In genomic region chr1:81317191-81317590, GRCh38 we compare ENCODE assay signal across 25 cellular contexts.
"Had no signal": no experiment of that assay in that cellular context is flagged by ENCODE, and none has a peak within 500 bp of the region (broad histone marks: within the 10 kb centered on the region; RNA-seq: fewer than 3 reads in every experiment).

No MANE protein-coding gene starts in this region.

- H3K27me3 Mint-ChIP-seq: activated CD8-positive, alpha-beta T cell treated with anti-CD3 and anti-CD28 coated beads for 36 hours; activated naive CD4-positive, alpha-beta T cell treated with anti-CD3 and anti-CD28 coated beads, Interleukin-2, amount 10 ng/mL, durations not matched to agents 7 days and 5 days; activated naive CD8-positive, alpha-beta T cell treated with anti-CD3 and anti-CD28 coated beads for 36 hours had no signal

- H3K36me3 Mint-ChIP-seq: activated naive CD4-positive, alpha-beta T cell treated with anti-CD3 and anti-CD28 coated beads, Interleukin-2, amount 10 ng/mL, durations not matched to agents 7 days and 5 days; activated naive CD8-positive, alpha-beta T cell treated with anti-CD3 and anti-CD28 coated beads for 36 hours had no signal

- H3K4me3 Mint-ChIP-seq: activated CD8-positive, alpha-beta T cell treated with anti-CD3 and anti-CD28 coated beads for 36 hours; activated naive CD4-positive, alpha-beta T cell treated with anti-CD3 and anti-CD28 coated beads, Interleukin-2, amount 10 ng/mL, durations not matched to agents 7 days and 5 days; activated naive CD8-positive, alpha-beta T cell treated with anti-CD3 and anti-CD28 coated beads for 36 hours; activated T-cell treated with anti-CD3 and anti-CD28 coated beads, Interleukin-2, amount 50 U/mL, for 72 hours had no signal

- H3K9me3 Mint-ChIP-seq: activated CD8-positive, alpha-beta T cell treated with anti-CD3 and anti-CD28 coated beads for 36 hours; activated naive CD4-positive, alpha-beta T cell treated with anti-CD3 and anti-CD28 coated beads, Interleukin-2, amount 10 ng/mL, durations not matched to agents 7 days and 5 days; activated naive CD8-positive, alpha-beta T cell treated with anti-CD3 and anti-CD28 coated beads for 36 hours; activated T-cell treated with anti-CD3 and anti-CD28 coated beads, Interleukin-2, amount 50 U/mL, for 72 hours; activated T-helper 2 cell treated with anti-CD3 and anti-CD28 coated beads, Interferon-gamma antibody, Interleukin-2, Interleukin-4, amounts not matched to agents 10 μg/mL and 5 μg/mL and 100 μg/mL, durations not matched to agents 14 hours and 24 hours and 36 hours had no signal

- H3K27ac Mint-ChIP-seq: activated CD8-positive, alpha-beta T cell treated with anti-CD3 and anti-CD28 coated beads for 36 hours; activated naive CD4-positive, alpha-beta T cell treated with anti-CD3 and anti-CD28 coated beads, Interleukin-2, amount 10 ng/mL, durations not matched to agents 7 days and 5 days; activated naive CD8-positive, alpha-beta T cell treated with anti-CD3 and anti-CD28 coated beads for 36 hours; activated T-cell treated with anti-CD3 and anti-CD28 coated beads, Interleukin-2, amount 50 U/mL, for 72 hours; activated T-helper 2 cell treated with anti-CD3 and anti-CD28 coated beads, Interferon-gamma antibody, Interleukin-2, Interleukin-4, amounts not matched to agents 10 μg/mL and 5 μg/mL and 100 μg/mL, durations not matched to agents 14 hours and 24 hours and 36 hours had no signal

- ATAC-seq: activated CD4-positive, CD25-positive, alpha-beta regulatory T cell treated with anti-CD3 and anti-CD28 coated beads, Interleukin-2, amount 50 U/mL, for 24 hours; activated CD8-positive, alpha-beta T cell treated with anti-CD3 and anti-CD28 coated beads for 36 hours; activated T-cell treated with anti-CD3 and anti-CD28 coated beads, Interleukin-2, amount 50 U/mL, for 72 hours had no signal

- DNase-seq: activated CD4-positive, alpha-beta T cell treated with anti-CD3 and anti-CD28 coated beads for 4 hours; activated CD8-positive, alpha-beta memory T cell treated with anti-CD3 and anti-CD28 coated beads, Interleukin-2, amount 50 U/mL, for 4 hours; activated CD8-positive, alpha-beta T cell treated with anti-CD3 and anti-CD28 coated beads for 36 hours; activated gamma-delta T cell treated with Interleukin-2 at 50 U/mL for 16 hours; activated naive CD4-positive, alpha-beta T cell treated with anti-CD3 and anti-CD28 coated beads, Interleukin-2, amount 10 ng/mL, durations not matched to agents 7 days and 5 days; activated naive CD8-positive, alpha-beta T cell treated with anti-CD3 and anti-CD28 coated beads for 36 hours; activated T-cell treated with anti-CD3 and anti-CD28 coated beads, Interleukin-2, amount 50 U/mL, for 72 hours; brain microvascular endothelial cell; caudate nucleus; KG1; NCI-H1092; NCI-H1417; NCI-H1930; NCI-H2171; NCI-H2227 treated with DMSO at 0.1 percent for 48 hours; NCI-H446 treated with DMSO at 0.1 percent for 48 hours; NCI-H524 treated with DMSO at 0.1 percent for 48 hours; NCI-H774; NK-92 treated with Interleukin-12 subunit alpha and Interleukin-12 subunit beta, amount 100 ng/mL, for 24 hours; Peyer's patch; SHP77 treated with DMSO at 0.1 percent for 48 hours; T-helper 2 cell; WERI-Rb-1 had no signal

- H3K4me1 Mint-ChIP-seq: activated naive CD4-positive, alpha-beta T cell treated with anti-CD3 and anti-CD28 coated beads, Interleukin-2, amount 10 ng/mL, durations not matched to agents 7 days and 5 days; activated naive CD8-positive, alpha-beta T cell treated with anti-CD3 and anti-CD28 coated beads for 36 hours had no signal
